In the genomic region with DNA sequence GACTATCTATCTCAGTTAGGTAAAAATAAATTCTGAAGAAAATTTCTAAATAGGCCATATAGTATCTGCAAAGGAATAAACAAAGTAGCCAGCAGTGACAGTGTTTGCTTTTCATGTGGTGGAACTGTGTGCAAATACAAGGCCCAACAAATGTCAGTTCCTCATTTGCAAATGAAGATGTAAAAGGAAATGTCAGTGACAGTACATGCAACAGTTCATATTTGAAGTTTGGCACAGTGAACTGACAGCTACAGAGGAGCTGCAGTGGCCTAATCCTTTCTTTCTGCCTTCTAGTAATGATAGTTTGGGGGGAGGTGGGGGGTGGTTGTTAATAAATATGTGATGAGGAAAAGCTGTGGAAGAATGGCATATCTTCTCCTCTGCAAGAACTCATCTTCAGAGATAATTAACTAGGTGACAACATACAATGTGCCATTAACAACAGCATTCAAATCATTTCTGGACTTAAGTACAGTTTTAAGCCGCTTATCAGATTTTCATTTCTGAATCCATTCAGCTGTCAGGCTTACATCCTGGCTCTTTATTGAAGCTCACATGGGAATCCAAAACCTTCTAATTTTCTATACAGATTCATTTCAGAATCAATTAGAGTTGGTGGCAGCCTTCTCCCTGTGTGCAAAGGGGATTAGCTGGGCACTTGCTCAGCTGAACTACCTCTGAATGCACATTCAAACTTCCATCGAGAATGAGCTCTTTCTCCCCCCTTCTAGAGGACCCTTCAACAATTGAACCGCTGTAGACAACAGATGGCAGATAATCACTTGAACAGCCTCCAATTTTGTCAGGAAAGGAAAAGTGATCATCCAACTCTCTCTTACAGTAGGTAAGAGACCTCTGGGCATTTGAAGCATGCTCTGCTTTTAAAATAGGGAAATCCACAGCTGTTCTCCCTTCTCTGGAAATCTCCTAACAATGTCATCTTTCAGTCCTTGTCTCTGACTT, we compare ENCODE assay signal across 19 cellular contexts.
A peak's percentile ranks its signal among the peaks of the same experiment; 100 is the strongest.
DNase-seq lines count a peak whose midpoint lies in the region; ATAC-seq and TF ChIP-seq lines count a peak whose summit lies in the region.
"Had no signal": no experiment of that assay in that cellular context is flagged by ENCODE, and none has a peak within 500 bp of the region (broad histone marks: within the 10 kb centered on the region; RNA-seq: fewer than 3 reads in every experiment).

No MANE protein-coding gene starts in this region.

- H3K79me2 ChIP-seq in GM23338 (replicated peaks; ENCODE audit: insufficient read depth): no peaks in the 10 kb centered on the region
- H3K79me2 ChIP-seq: hepatocyte had no signal

- H3K4me3 Mint-ChIP-seq in GM23338: no peak overlapping the region
- H3K4me3 Mint-ChIP-seq: dendritic cell treated with granulocyte-macrophage colony-stimulating factor and Interleukin-4, amounts not matched to agents 40 ng/mL and 50 ng/mL, for 4 days; nephron progenitor cell; T-helper 1 cell treated with Interleukin-12 subunit alpha and Interleukin-12 subunit beta and Interleukin-4 antibody, amounts not matched to agents 30 μg/mL and 1 μg/mL, for 36 hours had no signal

- DNase-seq in GM23338 (ENCODE audit: low spot score): no peak
- DNase-seq in NCI-H1694 treated with DMSO at 0.1 percent for 48 hours (lab: John Stamatoyannopoulos, UW): peak; percentile 61
- DNase-seq in NCI-H82 (lab: John Stamatoyannopoulos, UW): peak; percentile 95
- DNase-seq in inferior parietal cortex (ENCODE audit: extremely low spot score): peak; percentile 9
- no peak for DNase-seq in HPDE6-E6E7 (ENCODE audit: extremely low spot score)
- DNase-seq in hippocampal formation (lab: John Stamatoyannopoulos, UW): no peak
- DNase-seq: activated CD4-positive, alpha-beta T cell treated with anti-CD3 and anti-CD28 coated beads, Interleukin-2, amount 50 U/mL, for 4 hours; aorta; esophagus squamous epithelium; Karpas-422; nephron progenitor cell; PC-9 had no signal

- H3F3A ChIP-seq in GM23338 (replicated peaks; ENCODE audit: low read depth): no peaks in the 10 kb centered on the region

- no peaks in the 10 kb centered on the region; the same call in 2 of the 3 replicates for H3K4me1 Mint-ChIP-seq in GM23338
- H3K4me1 Mint-ChIP-seq: nephron progenitor cell had no signal

- no peaks in the 10 kb centered on the region for H3K27me3 ChIP-seq in GM23338 (ENCODE audit: insufficient read depth)
- H3K27me3 ChIP-seq: esophagus squamous epithelium, hepatocyte had no signal

- ATAC-seq in GM23338: no peak
- no peak for ATAC-seq in GM18909 (IDR thresholded peaks at IDR 0.05; ENCODE audit: poor library complexity, unreplicated experiment)
- ATAC-seq: HCT116 had no signal

- TF ChIP-seq CTCF in GM23338 (conservative IDR thresholded peaks at IDR 0.05; ENCODE audit: low read depth in 2 of 2): no peak

- H3K9me2 ChIP-seq in GM23338 (ENCODE audit: insufficient read depth): no peaks in the 10 kb centered on the region

- no peaks in the 10 kb centered on the region for H4K20me1 ChIP-seq in GM23338 (replicated peaks; ENCODE audit: insufficient read depth)

- H3K4me1 ChIP-seq in GM23338 (ENCODE audit: insufficient read depth): no peaks in the 10 kb centered on the region
- H3K4me1 ChIP-seq: esophagus squamous epithelium had no signal

- no peak overlapping the region for H3K4me2 ChIP-seq in GM23338
- H3K4me2 ChIP-seq: hepatocyte, PC-9 had no signal

- H3K27ac Mint-ChIP-seq in GM23338: no peak overlapping the region
- H3K27ac Mint-ChIP-seq: dendritic cell treated with granulocyte-macrophage colony-stimulating factor and Interleukin-4, amounts not matched to agents 40 ng/mL and 50 ng/mL, for 4 days; nephron progenitor cell; T-helper 1 cell treated with Interleukin-12 subunit alpha and Interleukin-12 subunit beta and Interleukin-4 antibody, amounts not matched to agents 30 μg/mL and 1 μg/mL, for 36 hours had no signal

- H2AFZ ChIP-seq in GM23338: 0 out of 2 replicates have a peak overlapping the region, but pooled peaks have one; percentile 25
- H2AFZ ChIP-seq: hepatocyte, PC-9 had no signal

- H3K27me3 Mint-ChIP-seq in GM23338 (ENCODE audit: insufficient read depth, low read depth, poor library complexity): no peaks in the 10 kb centered on the region
- H3K27me3 Mint-ChIP-seq: dendritic cell treated with granulocyte-macrophage colony-stimulating factor and Interleukin-4, amounts not matched to agents 40 ng/mL and 50 ng/mL, for 4 days had no signal

- no peak overlapping the region for H3K27ac ChIP-seq in GM23338 (ENCODE audit: low read depth)
- H3K27ac ChIP-seq: C4-2B, esophagus squamous epithelium, hepatocyte, PC-9, skin epidermis had no signal

- H3K4me3 ChIP-seq in GM23338: no peak overlapping the region
- H3K4me3 ChIP-seq: esophagus squamous epithelium, hepatocyte, PC-9, skin epidermis had no signal

- H3K9me3 Mint-ChIP-seq in GM23338: peaks cover 13% of the 10 kb centered on the region; the same call in 2 of the 3 replicates
- H3K9me3 Mint-ChIP-seq: dendritic cell treated with granulocyte-macrophage colony-stimulating factor and Interleukin-4, amounts not matched to agents 40 ng/mL and 50 ng/mL, for 4 days; T-helper 1 cell treated with Interleukin-12 subunit alpha and Interleukin-12 subunit beta and Interleukin-4 antibody, amounts not matched to agents 30 μg/mL and 1 μg/mL, for 36 hours had no signal

- H3K36me3 ChIP-seq in GM23338 (ENCODE audit: insufficient read depth): no peaks in the 10 kb centered on the region
- H3K36me3 ChIP-seq: esophagus squamous epithelium had no signal

- peaks cover 3% of the 10 kb centered on the region; the same call in 1 of the 3 replicates for H3K36me3 Mint-ChIP-seq in GM23338 (ENCODE audit: low read depth)

TF ChIP-seq in GM23338, 12 proteins besides CTCF, POLR2A, EP300 and RAD21 (continues in another document):
- TF ChIP-seq ZNF114 (CRISPR knock-in tag; IDR thresholded peaks at IDR 0.05) (no peak), JUNB (IDR thresholded peaks at IDR 0.05; ENCODE audit: unreplicated experiment) (no peak), STAT1 (IDR thresholded peaks at IDR 0.05; ENCODE audit: unreplicated experiment) (no peak), POLR2AphosphoS5 (IDR thresholded peaks at IDR 0.05; ENCODE audit: low read depth) (no peak), EZH2 (IDR thresholded peaks at IDR 0.05; ENCODE audit: low read depth, unreplicated experiment) (no peak)
- TF ChIP-seq, protein P1, sequence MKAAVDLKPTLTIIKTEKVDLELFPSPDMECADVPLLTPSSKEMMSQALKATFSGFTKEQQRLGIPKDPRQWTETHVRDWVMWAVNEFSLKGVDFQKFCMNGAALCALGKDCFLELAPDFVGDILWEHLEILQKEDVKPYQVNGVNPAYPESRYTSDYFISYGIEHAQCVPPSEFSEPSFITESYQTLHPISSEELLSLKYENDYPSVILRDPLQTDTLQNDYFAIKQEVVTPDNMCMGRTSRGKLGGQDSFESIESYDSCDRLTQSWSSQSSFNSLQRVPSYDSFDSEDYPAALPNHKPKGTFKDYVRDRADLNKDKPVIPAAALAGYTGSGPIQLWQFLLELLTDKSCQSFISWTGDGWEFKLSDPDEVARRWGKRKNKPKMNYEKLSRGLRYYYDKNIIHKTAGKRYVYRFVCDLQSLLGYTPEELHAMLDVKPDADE (IDR thresholded peaks at IDR 0.05): no peak

Comparison
In these comparisons a context has a peak if more than half of its experiments do, and no peak if none do; other contexts are left out.
1. DNase-seq: peak in NCI-H1694 treated with DMSO at 0.1 percent for 48 hours (single experiment), NCI-H82 (single experiment) and inferior parietal cortex (single experiment); none in GM23338 (single experiment), HPDE6-E6E7 (single experiment) and hippocampal formation (0 of 2).